ENCODE assay signal across 12 cellular contexts in the genomic region with DNA sequence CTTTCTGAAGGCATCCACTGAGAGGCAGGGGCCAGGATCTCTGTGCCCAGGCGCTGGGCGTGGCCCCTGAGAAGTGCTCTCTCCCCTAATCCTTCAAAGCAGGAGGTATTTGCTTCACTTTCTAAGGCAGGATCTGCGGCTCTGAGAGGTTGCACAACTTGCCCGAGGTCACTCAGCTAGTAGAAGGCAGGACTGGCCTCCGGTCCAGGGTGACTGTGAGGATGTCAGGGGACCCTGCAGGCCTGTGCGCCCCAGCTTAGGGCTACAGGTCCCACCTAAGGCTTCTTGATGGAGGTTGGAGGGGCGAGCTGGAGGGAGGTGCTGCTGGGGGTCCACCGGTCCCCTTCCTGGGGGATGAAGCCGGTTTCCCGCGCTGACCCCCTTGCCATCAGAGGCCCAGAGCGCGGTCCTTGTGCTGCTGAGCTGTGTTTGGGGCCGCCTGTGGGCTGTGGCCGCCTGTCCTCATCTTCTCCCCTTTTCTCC. TPM values are rescaled to one million over a fixed set of nuclear protein-coding genes. Genes with fewer than 3 reads are reported as not detected.
DNase-seq lines count a peak whose midpoint lies in the region; ATAC-seq and TF ChIP-seq lines count a peak whose summit lies in the region.
"Had no signal": no experiment of that assay in that cellular context is flagged by ENCODE, and none has a peak within 500 bp of the region (broad histone marks: within the 10 kb centered on the region; RNA-seq: fewer than 3 reads in every experiment).

No MANE protein-coding gene starts in this region.

- no peaks in the 10 kb centered on the region for H3F3A ChIP-seq in smooth muscle cell (ENCODE audit: low read depth)

- no peak overlapping the region for H3K9ac ChIP-seq in smooth muscle cell (ENCODE audit: low read depth)

- 82% methylated on average over 15 of the region's 15 CpGs for WGBS in smooth muscle cell (ENCODE audit: low lambda C conversion rate)

- no peak for ATAC-seq in HG02970 (IDR thresholded peaks at IDR 0.05; ENCODE audit: low FRiP score, unreplicated experiment)
- ATAC-seq: T-cell had no signal

- H3K36me3 ChIP-seq in right atrium auricular region, result no peaks in the 10 kb centered on the region
- H3K36me3 ChIP-seq in smooth muscle cell (ENCODE audit: low read depth), result no peaks in the 10 kb centered on the region
- H3K36me3 ChIP-seq: colonic mucosa had no signal

- H3K4me1 ChIP-seq in right atrium auricular region, result peaks cover 0 to 45% of the 10 kb centered on the region in 2 donors
- H3K4me1 ChIP-seq in smooth muscle cell (ENCODE audit: low read depth), result peaks cover 20% of the 10 kb centered on the region
- H3K4me1 ChIP-seq: colonic mucosa had no signal

- in situ Hi-C loops in GM13976 (cut with MboI; ENCODE audit: low sequenced_read_pairs, unreplicated experiment), result no loop called here

- no peak overlapping the region for H2AFZ ChIP-seq in smooth muscle cell (ENCODE audit: low read depth)

- TF ChIP-seq CTCF in GM13976 (IDR thresholded peaks at IDR 0.05; ENCODE audit: borderline replicate concordance, control extremely low read depth, extremely low read depth, insufficient read depth, missing control alignments), result no peak
- no peak for TF ChIP-seq CTCF in right atrium auricular region (IDR thresholded peaks at IDR 0.05)
- TF ChIP-seq CTCF in smooth muscle cell (IDR thresholded peaks at IDR 0.05; ENCODE audit: borderline replicate concordance, insufficient read depth, poor library complexity, severe bottlenecking), result no peak

- peak overlapping the region; percentile 80 for H3K27ac ChIP-seq in angular gyrus (ENCODE audit: low read depth, low read length)
- peak overlapping the region; percentile 75 to 76 for H3K27ac ChIP-seq in right atrium auricular region
- peak overlapping the region; percentile 62 for H3K27ac ChIP-seq in smooth muscle cell (ENCODE audit: low read depth)
- H3K27ac ChIP-seq: colonic mucosa had no signal

- H3K79me2 ChIP-seq in smooth muscle cell (ENCODE audit: low read depth), result no peaks in the 10 kb centered on the region

- DNase-seq in GM13976 (ENCODE audit: low spot score) (peak; percentile 50), right atrium auricular region (ENCODE audit: low spot score) (no peak), smooth muscle cell (lab: John Stamatoyannopoulos, UW; ENCODE audit: unreplicated experiment) (no peak), T-helper 2 cell (no peak), NCI-H510A (lab: John Stamatoyannopoulos, UW) (no peak), NCI-H526 (lab: John Stamatoyannopoulos, UW) (no peak)
- DNase-seq: colonic mucosa; DMS79; stimulated activated CD8-positive, alpha-beta memory T cell treated with anti-CD3 and anti-CD28 coated beads, Interleukin-4, amount 100 ng/mL, for 48 hours; T-cell had no signal

- no peaks in the 10 kb centered on the region for H4K20me1 ChIP-seq in smooth muscle cell (ENCODE audit: low read depth)

- H3K4me3 ChIP-seq in right atrium auricular region, result peak overlapping the region in 1 of 2 donors; percentile 20
- no peak overlapping the region for H3K4me3 ChIP-seq in smooth muscle cell
- H3K4me3 ChIP-seq: colonic mucosa had no signal

- H3K9me3 ChIP-seq in right atrium auricular region (no peaks in the 10 kb centered on the region), smooth muscle cell (replicated peaks; ENCODE audit: low read depth) (no peaks in the 10 kb centered on the region)
- H3K9me3 ChIP-seq: colonic mucosa had no signal

- H3K27me3 ChIP-seq in right atrium auricular region, result no peaks in the 10 kb centered on the region
- no peaks in the 10 kb centered on the region for H3K27me3 ChIP-seq in smooth muscle cell (ENCODE audit: low read depth)

- H3K4me2 ChIP-seq in smooth muscle cell, result peak overlapping the region; percentile 58

RNA-seq across cellular contexts. Expression of a gene that starts 1.0 kb away (rescaled TPM):
- total RNA-seq in right atrium auricular region, result under 1 TPM in 1 of 2 donors, not detected in 1; 0.35 TPM
- total RNA-seq in smooth muscle cell, result 0.27 and 0.31 TPM in 2 replicates
- 0.79 TPM in 1 of 2 replicates, not detected in the other for polyA plus RNA-seq in smooth muscle cell
